18 cellular contexts compared by ENCODE assay signal in genomic region chr4:22439947-22440346, GRCh38.
DNase-seq lines count a peak whose midpoint lies in the region; ATAC-seq, FAIRE-seq and TF ChIP-seq lines count a peak whose summit lies in the region.
"Had no signal": no experiment of that assay in that cellular context is flagged by ENCODE, and none has a peak within 500 bp of the region (broad histone marks: within the 10 kb centered on the region; RNA-seq: fewer than 3 reads in every experiment).

No MANE protein-coding gene starts in this region.

- no peak overlapping the region for H3K4me2 ChIP-seq in HepG2 (ENCODE audit: low read depth, low read length)
- H3K4me2 ChIP-seq: A549; BLaER1 treated with 17β-estradiol and CSF1 and Interleukin-3, amounts not matched to agents 10 nM and 100 nM had no signal

- FAIRE-seq in HepG2 (lab: Jason Lieb, UNC) = no peak
- FAIRE-seq: A549, GM12891, GM19239 had no signal

- no peaks in the 10 kb centered on the region; the same call in 1 of the 2 replicates for H4K20me1 ChIP-seq in HepG2 (ENCODE audit: insufficient read depth, low read length)
- H4K20me1 ChIP-seq: BLaER1 treated with 17β-estradiol and CSF1 and Interleukin-3, amounts not matched to agents 10 nM and 100 nM had no signal

- no peak for DNase-seq in HepG2 (ENCODE audit: low spot score)
- DNase-seq in right lobe of liver = no peak
- DNase-seq: AML-193; Caco-2; Calu3; CD4-positive, alpha-beta T cell; CD8-positive, alpha-beta T cell; DMS79 treated with DMSO at 0.1 percent for 48 hours; GF-D8 had no signal

- no peaks in the 10 kb centered on the region for H3K9me3 ChIP-seq in liver (ENCODE audit: control insufficient read depth in 4 of 4, low read length in 3 of 4)
- H3K9me3 ChIP-seq in HepG2 (ENCODE audit: low read length) = no peaks in the 10 kb centered on the region
- H3K9me3 ChIP-seq in right lobe of liver = no peaks in the 10 kb centered on the region
- H3K9me3 ChIP-seq: A549; BLaER1 treated with 17β-estradiol and CSF1 and Interleukin-3, amounts not matched to agents 10 nM and 100 nM; Caco-2 had no signal

- no peaks in the 10 kb centered on the region for H3K27me3 ChIP-seq in liver (ENCODE audit: control insufficient read depth in 4 of 4, insufficient read depth in 4 of 4, low read length in 3 of 4)
- H3K27me3 ChIP-seq in HepG2 (ENCODE audit: control insufficient read depth in 1 of 2, insufficient read depth in 2 of 2, low read length in 2 of 2) = no peaks in the 10 kb centered on the region
- H3K27me3 ChIP-seq in right lobe of liver = no peaks in the 10 kb centered on the region
- H3K27me3 ChIP-seq: BLaER1 treated with 17β-estradiol and CSF1 and Interleukin-3, amounts not matched to agents 10 nM and 100 nM had no signal

- TF ChIP-seq POLR2A in HepG2 (IDR thresholded peaks at IDR 0.05; ENCODE audit: insufficient read depth in 1 of 2, low read depth in 2 of 2, low read length in 2 of 2) (no peak), right lobe of liver (IDR thresholded peaks at IDR 0.05) (no peak)

- no peak for TF ChIP-seq CTCF in liver (IDR thresholded peaks at IDR 0.05; ENCODE audit: low read depth, low read length, missing input control)
- TF ChIP-seq CTCF in HepG2 (CRISPR knock-in tag; IDR thresholded peaks at IDR 0.05) = no peak
- no peak for TF ChIP-seq CTCF in right lobe of liver (IDR thresholded peaks at IDR 0.05)

- H3K4me1 ChIP-seq in liver (ENCODE audit: control insufficient read depth in 4 of 4, insufficient read depth in 4 of 4, low read length in 3 of 4) (peaks cover 0 to 34% (median 31%) of the 10 kb centered on the region in 4 donors), HepG2 (ENCODE audit: insufficient read depth, low read length) (peaks cover 26% of the 10 kb centered on the region), right lobe of liver (peaks cover 0 to 58% (median 6%) of the 10 kb centered on the region in 4 donors)
- H3K4me1 ChIP-seq: A549 had no signal

- in situ Hi-C loops in HepG2 (cut with HindIII; ENCODE audit: extremely low pct_ligation_motif_present, low pct_unique_long_range_greater_than_20kb) = no loop called here

- CTCF ChIA-PET in HepG2 (lab: Yijun Ruan, JAX; ENCODE audit: low intra/inter-chr PET ratio, low total read pairs) = no interaction called here

- H3K4me3 ChIP-seq in liver (ENCODE audit: low read depth in 1 of 3, low read length in 3 of 3) (peak overlapping the region; percentile 31 to 83 (median 66)), HepG2 (replicated peaks in 1 of 3; ENCODE audit: insufficient read depth in 1 of 3, low read depth in 2 of 3, low read length in 3 of 3) (no peak overlapping the region), right lobe of liver (peak overlapping the region in 2 of 3 donors; percentile 1 to 52)
- H3K4me3 ChIP-seq: A549; BLaER1 treated with 17β-estradiol and CSF1 and Interleukin-3, amounts not matched to agents 10 nM and 100 nM had no signal

- no peak overlapping the region for H3K27ac ChIP-seq in liver (ENCODE audit: low read depth in 1 of 2, low read length in 2 of 2)
- no peak overlapping the region for H3K27ac ChIP-seq in HepG2 (ENCODE audit: extremely low read length, insufficient read depth, low read length)
- peak overlapping the region in 2 of 3 donors; percentile 18 to 60 for H3K27ac ChIP-seq in right lobe of liver
- H3K27ac ChIP-seq: 22Rv1; A549; BLaER1 treated with 17β-estradiol and CSF1 and Interleukin-3, amounts not matched to agents 10 nM and 100 nM; C4-2B had no signal

- no TSS peak for BruUV-seq in HepG2 (replicated peaks; lab: Mats Ljungman, UMichigan)

- H3K79me2 ChIP-seq in HepG2 (ENCODE audit: insufficient read depth, low read length) = no peaks in the 10 kb centered on the region

- H3K9ac ChIP-seq in liver (ENCODE audit: low read depth in 1 of 2, low read length in 2 of 2) (no peak overlapping the region), HepG2 (ENCODE audit: insufficient read depth, low read depth, low read length) (no peak overlapping the region)
- H3K9ac ChIP-seq: BLaER1 treated with 17β-estradiol and CSF1 and Interleukin-3, amounts not matched to agents 10 nM and 100 nM had no signal

- H2AFZ ChIP-seq in HepG2 (ENCODE audit: low read length) = no peak overlapping the region

- intact Hi-C loops in HepG2 (cut with micrococcal nuclease; ENCODE audit: unreplicated experiment) = no loop called here
- intact Hi-C loops in right lobe of liver (cut with DNase I) = loop anchor here (5.0 to 10.0 kb wide), 2 partner anchors 75 to 77 kb away; partner anchors contain the start of gene ADGRA3 (in 2 of the 2)

- ATAC-seq in HepG2 = no peak
- ATAC-seq in right lobe of liver = no peak
- ATAC-seq in HG03280 (IDR thresholded peaks at IDR 0.05; ENCODE audit: unreplicated experiment) = no peak
- ATAC-seq in GM21360 (IDR thresholded peaks at IDR 0.05; ENCODE audit: unreplicated experiment) = no peak
- ATAC-seq: A549; CD8-positive, alpha-beta T cell had no signal

- peaks cover 2 to 4% (median 2%) of the 10 kb centered on the region in 4 donors for H3K36me3 ChIP-seq in liver (ENCODE audit: control insufficient read depth in 4 of 4, insufficient read depth in 3 of 4, low read depth in 1 of 4, low read length in 3 of 4)
- peaks cover 2 to 53% of the 10 kb centered on the region in 2 experiments for H3K36me3 ChIP-seq in HepG2 (replicated peaks in 1 of 2; ENCODE audit: control insufficient read depth in 1 of 2, insufficient read depth in 2 of 2, low read length in 2 of 2)
- peaks cover 0 to 11% (median 0%) of the 10 kb centered on the region in 4 donors for H3K36me3 ChIP-seq in right lobe of liver

- TF ChIP-seq RAD21 in liver (IDR thresholded peaks at IDR 0.05) = no peak
- TF ChIP-seq RAD21 in HepG2 (CRISPR knock-in tag; IDR thresholded peaks at IDR 0.05) = no peak

- WGBS in liver = 61% methylated on average over 2 of the region's 2 CpGs
- 97% methylated on average over 2 of the region's 2 CpGs for WGBS in HepG2 (ENCODE audit: low lambda C conversion rate)
- 52% methylated on average over 2 of the region's 2 CpGs for WGBS in right lobe of liver (ENCODE audit: insufficient coverage, low coverage, low lambda C conversion rate, missing lambda C conversion rate)

- POLR2A ChIA-PET in HepG2 (lab: Yijun Ruan, JAX) = no interaction called here

- TF ChIP-seq EP300 in HepG2 (IDR thresholded peaks at IDR 0.05; ENCODE audit: low read depth in 2 of 2, low read length in 2 of 2) (no peak), HepG2 (CRISPR knock-in tag; IDR thresholded peaks at IDR 0.05; ENCODE audit: borderline replicate concordance) (no peak)

TF ChIP-seq in liver, 16 proteins besides CTCF, POLR2A, EP300 and RAD21:
- no peak for TF ChIP-seq FOXA1 (IDR thresholded peaks at IDR 0.05)
- peak; percentile 55 to 69 for TF ChIP-seq HNF4A (conservative IDR thresholded peaks at IDR 0.05)
- peak; percentile 12 for TF ChIP-seq YY1 (IDR thresholded peaks at IDR 0.05)
- no peak for TF ChIP-seq HNF4G (IDR thresholded peaks at IDR 0.05)
- TF ChIP-seq JUND (IDR thresholded peaks at IDR 0.05) = no peak
- no peak for TF ChIP-seq TAF1 (conservative IDR thresholded peaks at IDR 0.05)
- no peak for TF ChIP-seq ZBTB33 (IDR thresholded peaks at IDR 0.05)
TF ChIP-seq in liver: peak in this region for 2.

TF ChIP-seq in HepG2, 621 proteins besides CTCF, POLR2A, EP300 and RAD21:
- no peak for TF ChIP-seq ZBTB33 (CRISPR knock-in tag; IDR thresholded peaks at IDR 0.05)
- no peak for TF ChIP-seq ZC3H13 (CRISPR knock-in tag; IDR thresholded peaks at IDR 0.05)
- no peak for TF ChIP-seq AKAP8 (CRISPR knock-in tag; IDR thresholded peaks at IDR 0.05)
- TF ChIP-seq ZBTB8A (CRISPR knock-in tag; IDR thresholded peaks at IDR 0.05; ENCODE audit: borderline replicate concordance, low read depth) = no peak
- TF ChIP-seq KLF16 (CRISPR knock-in tag; IDR thresholded peaks at IDR 0.05) = no peak
- no peak for TF ChIP-seq IRF2 (CRISPR knock-in tag; IDR thresholded peaks at IDR 0.05)
- TF ChIP-seq REXO4 (CRISPR knock-in tag; IDR thresholded peaks at IDR 0.05; ENCODE audit: borderline replicate concordance) = no peak
- TF ChIP-seq ZNF546 (CRISPR knock-in tag; conservative IDR thresholded peaks at IDR 0.05) = no peak
- TF ChIP-seq ZNF768 (CRISPR knock-in tag; IDR thresholded peaks at IDR 0.05) = no peak

Comparison
In these comparisons a context has a peak if more than half of its experiments do, and no peak if none do; other contexts are left out.
1. H3K27ac ChIP-seq: peak in right lobe of liver (2 of 3); none in liver (0 of 2) and HepG2 (single experiment).
2. H3K4me3 ChIP-seq: peak in liver (3 of 3) and right lobe of liver (2 of 3); none in HepG2 (0 of 3).